8 cellular contexts compared by ENCODE assay signal in genomic region chrX:39688576-39689373, GRCh38.
DNase-seq lines count a peak whose midpoint lies in the region; TF ChIP-seq lines count a peak whose summit lies in the region.

No MANE protein-coding gene starts in this region.

- no peaks in the 10 kb centered on the region for H3K27me3 ChIP-seq in mesendoderm (ENCODE audit: insufficient read depth, low read length, poor library complexity)

- TF ChIP-seq CTCF in CD14-positive monocyte (IDR thresholded peaks at IDR 0.05) (no peak), WI38 (IDR thresholded peaks at IDR 0.05; ENCODE audit: low read depth, low read length) (no peak), endothelial cell (IDR thresholded peaks at IDR 0.05; ENCODE audit: unreplicated experiment) (no peak)

- peak overlapping the region; percentile 39 for H3K4me3 ChIP-seq in WI38 (ENCODE audit: low read depth, low read length)
- H3K4me3 ChIP-seq in mesendoderm (ENCODE audit: low read length) = no peak overlapping the region

- peak overlapping the region; percentile 43 to 71 for H3K4me3 Mint-ChIP-seq in CD14-positive monocyte
- no peak overlapping the region for H3K4me3 Mint-ChIP-seq in endothelial cell (ENCODE audit: unreplicated experiment)

- in situ Hi-C loops in KBM-7 (cut with MboI; ENCODE audit: low pct_unique_long_range_greater_than_20kb, low sequenced_read_pairs) = no loop called here

- H3K4me1 Mint-ChIP-seq in CD14-positive monocyte = peaks cover 9% of the 10 kb centered on the region
- H3K4me1 Mint-ChIP-seq in endothelial cell (ENCODE audit: unreplicated experiment) = peaks cover 4% of the 10 kb centered on the region

- peak overlapping the region; percentile 69 for H2AK5ac ChIP-seq in mesendoderm (ENCODE audit: low read length)

- no peaks in the 10 kb centered on the region for H3K36me3 ChIP-seq in mesendoderm (ENCODE audit: control insufficient read depth, insufficient read depth, low read length)

- H3K56ac ChIP-seq in mesendoderm (ENCODE audit: low read length) = peak overlapping the region; percentile 93

- DNase-seq in CD14-positive monocyte (ENCODE audit: low spot score) = no peak
- DNase-seq in KBM-7 = peak; percentile 60
- DNase-seq in endothelial cell (ENCODE audit: low spot score) = peak; percentile 57
- DNase-seq in mesendoderm = peak; percentile 89
- DNase-seq in superior temporal gyrus (ENCODE audit: extremely low spot score) = peak; percentile 62
- no peak for DNase-seq in NCI-H1048 (lab: John Stamatoyannopoulos, UW)
- no peak for DNase-seq in GDM1 (lab: John Stamatoyannopoulos, UW)

- peak overlapping the region; percentile 66 for H3K23ac ChIP-seq in mesendoderm (ENCODE audit: low read length)

- H3K4me1 ChIP-seq in mesendoderm (ENCODE audit: control insufficient read depth, low read depth, low read length) = peaks cover 2% of the 10 kb centered on the region

- peaks cover 0 to 2% of the 10 kb centered on the region in 2 donors for H3K36me3 Mint-ChIP-seq in CD14-positive monocyte
- H3K36me3 Mint-ChIP-seq in endothelial cell (ENCODE audit: low read depth, unreplicated experiment) = no peaks in the 10 kb centered on the region

- H3K79me1 ChIP-seq in mesendoderm (ENCODE audit: low read length) = no peaks in the 10 kb centered on the region

- H3K27ac Mint-ChIP-seq in CD14-positive monocyte (no peak overlapping the region), endothelial cell (ENCODE audit: unreplicated experiment) (no peak overlapping the region)

- WGBS in mesendoderm (ENCODE audit: extremely low coverage, insufficient coverage, low lambda C conversion rate) = no CpG with 5 or more reads among the region's 100 CpGs

- H4K5ac ChIP-seq in mesendoderm (ENCODE audit: low read length) = no peak overlapping the region

- H3K9ac ChIP-seq in mesendoderm (ENCODE audit: low read length) = peak overlapping the region; percentile 80

- H2BK5ac ChIP-seq in mesendoderm (ENCODE audit: low read length) = peak overlapping the region; percentile 96

- H4K8ac ChIP-seq in mesendoderm (ENCODE audit: low read depth, low read length) = no peak overlapping the region

- H3K79me2 ChIP-seq in mesendoderm (ENCODE audit: control insufficient read depth, insufficient read depth, low read length) = no peaks in the 10 kb centered on the region

- peak overlapping the region; percentile 20 for H3K4me2 ChIP-seq in mesendoderm (ENCODE audit: low read length)

- H3K27me3 Mint-ChIP-seq in CD14-positive monocyte (ENCODE audit: low read depth in 3 of 3) = peaks cover 35 to 49% (median 35%) of the 10 kb centered on the region in 3 donors
- no peaks in the 10 kb centered on the region for H3K27me3 Mint-ChIP-seq in endothelial cell (ENCODE audit: unreplicated experiment)

- H2BK120ac ChIP-seq in mesendoderm (ENCODE audit: low read depth, low read length) = peak overlapping the region; percentile 96

- no peak overlapping the region for H2BK15ac ChIP-seq in mesendoderm (replicated peaks; ENCODE audit: low read depth)

- peak overlapping the region; percentile 99 for H3K18ac ChIP-seq in mesendoderm (ENCODE audit: low read length)

- intact Hi-C loops in CD14-positive monocyte (cut with micrococcal nuclease) = no loop called here

- peak overlapping the region; percentile 99 for H3K27ac ChIP-seq in mesendoderm (ENCODE audit: low read depth, low read length)

- peaks cover 0 to 6% (median 1%) of the 10 kb centered on the region in 7 donors for H3K9me3 Mint-ChIP-seq in CD14-positive monocyte
- no peaks in the 10 kb centered on the region for H3K9me3 Mint-ChIP-seq in endothelial cell (ENCODE audit: unreplicated experiment)

- H3K4ac ChIP-seq in mesendoderm (ENCODE audit: low read depth, low read length) = peak overlapping the region; percentile 100

Comparison
In these comparisons a context has a peak if more than half of its experiments do, and no peak if none do; other contexts are left out.
1. DNase-seq: peak in KBM-7 (single experiment), endothelial cell (single experiment), mesendoderm (single experiment) and superior temporal gyrus (single experiment); none in CD14-positive monocyte (single experiment), NCI-H1048 (single experiment) and GDM1 (single experiment).